8 cellular contexts compared by ENCODE assay signal in genomic region chr2:70086278-70086837, GRCh38. TPM values are rescaled to one million over a fixed set of nuclear protein-coding genes. Genes with fewer than 3 reads are reported as not detected.
DNase-seq lines count a peak whose midpoint lies in the region; ATAC-seq, FAIRE-seq and TF ChIP-seq lines count a peak whose summit lies in the region.

No MANE protein-coding gene starts in this region.

- peaks cover 39% of the 10 kb centered on the region for H3K36me3 Mint-ChIP-seq in activated naive CD8-positive, alpha-beta T cell treated with anti-CD3 and anti-CD28 coated beads, Interleukin-2, amount 10 ng/mL, durations not matched to agents 7 days and 5 days

- peak; percentile 48 for ATAC-seq in activated naive CD8-positive, alpha-beta T cell treated with anti-CD3 and anti-CD28 coated beads, Interleukin-2, amount 10 ng/mL, durations not matched to agents 7 days and 5 days (ENCODE audit: low read depth)
- peak; percentile 63 for ATAC-seq in Right ventricle myocardium superior (ENCODE audit: poor library complexity)
- peak; percentile 41 to 65 (median 51) for ATAC-seq in pancreas

- H3K27me3 Mint-ChIP-seq in activated naive CD8-positive, alpha-beta T cell treated with anti-CD3 and anti-CD28 coated beads, Interleukin-2, amount 10 ng/mL, durations not matched to agents 7 days and 5 days: no peaks in the 10 kb centered on the region

- peak overlapping the region; percentile 100 for H3K27ac ChIP-seq in pancreas
- peak overlapping the region; percentile 94 to 99 for H3K27ac ChIP-seq in tibial artery

- WGBS in pancreas, 2 donors: 3% methylated on average over 40 of the region's 40 CpGs

- H3K4me3 ChIP-seq in H7 (ENCODE audit: insufficient read depth, low read depth, low read length) (peak overlapping the region; percentile 79), pancreas (peak overlapping the region; percentile 21 to 91 (median 82)), tibial artery (peak overlapping the region; percentile 71 to 95)

- peaks cover 42% of the 10 kb centered on the region for H3K4me1 Mint-ChIP-seq in activated naive CD8-positive, alpha-beta T cell treated with anti-CD3 and anti-CD28 coated beads, Interleukin-2, amount 10 ng/mL, durations not matched to agents 7 days and 5 days

- DNase-seq in ELR (ENCODE audit: low read depth): peak; percentile 86
- no peak for DNase-seq in H7
- DNase-seq in M059J (ENCODE audit: low read depth): peak; percentile 65
- peak; percentile 77 for DNase-seq in SKM-1 (lab: John Stamatoyannopoulos, UW; ENCODE audit: unreplicated experiment)
- DNase-seq in activated naive CD8-positive, alpha-beta T cell treated with anti-CD3 and anti-CD28 coated beads, Interleukin-2, amount 10 ng/mL, durations not matched to agents 7 days and 5 days: peak; percentile 85
- DNase-seq in Right ventricle myocardium superior: peak; percentile 88
- DNase-seq in pancreas: peak; percentile 51 to 79 (median 74)
- DNase-seq in tibial artery: peak; percentile 84 to 85

- peak overlapping the region; percentile 91 for H3K4me3 Mint-ChIP-seq in activated naive CD8-positive, alpha-beta T cell treated with anti-CD3 and anti-CD28 coated beads, Interleukin-2, amount 10 ng/mL, durations not matched to agents 7 days and 5 days

- FAIRE-seq in pancreas (lab: Jason Lieb, UNC): no peak

- intact Hi-C loops in Right ventricle myocardium superior (cut with DNase I) (loop anchor here (1.0 to 5.0 kb wide), 2 partner anchors 56 to 174 kb away; no protein-coding TSS in a partner anchor), pancreas (cut with DNase I) (loop anchor here in 1 of 3 donors (5.0 kb wide), 1 partner anchor 36 kb away; no protein-coding TSS in a partner anchor), tibial artery (cut with DNase I; ENCODE audit: low total_unique reads) (loop anchor here (2.0 kb wide), 1 partner anchor 56 kb away; no protein-coding TSS in a partner anchor)

- TF ChIP-seq CTCF in pancreas (IDR thresholded peaks at IDR 0.05) (no peak), tibial artery (IDR thresholded peaks at IDR 0.05) (no peak)

- H3K4me1 ChIP-seq in pancreas: peaks cover 20 to 29% (median 28%) of the 10 kb centered on the region in 3 donors
- peaks cover 0 to 53% (median 40%) of the 10 kb centered on the region in 4 donors for H3K4me1 ChIP-seq in tibial artery

- peak overlapping the region; percentile 98 for H3K27ac Mint-ChIP-seq in activated naive CD8-positive, alpha-beta T cell treated with anti-CD3 and anti-CD28 coated beads, Interleukin-2, amount 10 ng/mL, durations not matched to agents 7 days and 5 days

- H3K9me3 Mint-ChIP-seq in activated naive CD8-positive, alpha-beta T cell treated with anti-CD3 and anti-CD28 coated beads, Interleukin-2, amount 10 ng/mL, durations not matched to agents 7 days and 5 days: no peaks in the 10 kb centered on the region

- H3K36me3 ChIP-seq in H7 (replicated peaks; ENCODE audit: control insufficient read depth, insufficient read depth, low read length): peaks cover 15% of the 10 kb centered on the region
- H3K36me3 ChIP-seq in pancreas: peaks cover 0 to 16% (median 0%) of the 10 kb centered on the region in 3 donors
- peaks cover 22 to 40% (median 34%) of the 10 kb centered on the region in 3 donors for H3K36me3 ChIP-seq in tibial artery

- H3K9me3 ChIP-seq in pancreas (no peaks in the 10 kb centered on the region), tibial artery (no peaks in the 10 kb centered on the region)

- POLR2A ChIA-PET in activated naive CD8-positive, alpha-beta T cell treated with anti-CD3 and anti-CD28 coated beads, Interleukin-2, amount 10 ng/mL, durations not matched to agents 7 days and 5 days (lab: Charles Lee): interaction anchor here (0.6 to 13.8 kb wide), 17 partner anchors 8 to 381 kb away, joined by 3 to 444 read pairs (median 8); partner anchors contain the start of genes C2orf42, MXD1, PCYOX1 and SNRNP27

- H3K27me3 ChIP-seq in H7 (ENCODE audit: control insufficient read depth, insufficient read depth, low read length) (no peaks in the 10 kb centered on the region), pancreas (no peaks in the 10 kb centered on the region), tibial artery (no peaks in the 10 kb centered on the region)

RNA-seq across cellular contexts. Expression of gene PCBP1, which starts 0.9 kb away (rescaled TPM):
- total RNA-seq in H7 (2014; rRNA removed; shearing (Covaris generic)): 52.6 and 63.2 TPM in 2 replicates
- total RNA-seq in M059J (2014; rRNA removed; shearing (Covaris generic)): 24.5 and 37.7 TPM in 2 replicates
- 100 to 1,000 TPM; 459 to 467 TPM for total RNA-seq in activated naive CD8-positive, alpha-beta T cell treated with anti-CD3 and anti-CD28 coated beads, Interleukin-2, amount 10 ng/mL, durations not matched to agents 7 days and 5 days
- total RNA-seq in Right ventricle myocardium superior (201 TPM), pancreas (100 to 1,000 TPM; 121 to 232 (median 177) TPM)
- 100 to 1,000 TPM; 132 to 179 TPM for polyA plus RNA-seq in pancreas
